Comparison of ENCODE assay signal across 24 cellular contexts in the genomic region with DNA sequence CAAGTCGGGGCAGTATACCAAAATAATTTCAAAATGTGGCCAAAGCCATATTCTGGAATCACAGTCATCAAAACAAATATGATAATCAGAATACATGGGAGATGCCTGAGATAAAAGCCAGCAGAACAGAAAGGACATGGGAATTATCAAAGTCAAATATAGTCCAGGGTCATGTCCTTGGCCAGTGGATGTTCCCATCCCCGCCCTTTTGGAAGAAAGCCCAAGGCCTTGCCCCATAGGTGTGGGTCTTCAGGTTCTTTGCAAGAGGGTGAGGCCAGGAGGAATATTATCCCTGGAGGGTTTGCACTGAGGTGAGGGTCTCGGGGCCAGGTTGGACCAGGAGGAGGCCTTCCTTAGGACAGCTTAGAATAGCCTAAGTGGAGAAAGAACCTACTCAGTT. TPM values are rescaled to one million over a fixed set of nuclear protein-coding genes. Genes with fewer than 3 reads are reported as not detected.
A peak's percentile ranks its signal among the peaks of the same experiment; 100 is the strongest.
DNase-seq lines count a peak whose midpoint lies in the region; ATAC-seq and TF ChIP-seq lines count a peak whose summit lies in the region.
"Had no signal": no experiment of that assay in that cellular context is flagged by ENCODE, and none has a peak within 500 bp of the region (broad histone marks: within the 10 kb centered on the region; RNA-seq: fewer than 3 reads in every experiment).

No MANE protein-coding gene starts in this region.

- DNase-seq in esophagus muscularis mucosa (ENCODE audit: extremely low spot score) (no peak), right cardiac atrium (no peak), upper lobe of right lung (no peak), AML-193 (lab: John Stamatoyannopoulos, UW) (no peak), mesothelial cell of epicardium (ENCODE audit: low spot score in 2 of 2, unreplicated experiment in 2 of 2) (no peak)
- DNase-seq in activated T-cell treated with anti-CD3 and anti-CD28 coated beads, Interleukin-2, amount 50 U/mL, for 72 hours: no peak
- DNase-seq: activated CD4-positive, alpha-beta T cell treated with anti-CD3 and anti-CD28 coated beads, Interleukin-2, amount 10 ng/mL, durations not matched to agents 7 days and 5 days; activated naive CD4-positive, alpha-beta T cell treated with Interleukin-2 at 50 U/mL for 16 hours; activated T-cell treated with anti-CD3 and anti-CD28 coated beads, Interleukin-2, amount 50 U/mL, for 48 hours; Caco-2; effector memory CD4-positive, alpha-beta T cell; GM23248; NCI-H526 treated with DMSO at 0.1 percent for 48 hours; SJCRH30; stimulated activated naive CD8-positive, alpha-beta T cell treated with anti-CD3 and anti-CD28 coated beads, Interleukin-15, Interleukin-2, amounts not matched to agents 100 U/mL and 50 U/mL, for 24 hours had no signal

- no peak for TF ChIP-seq EP300 in esophagus muscularis mucosa (IDR thresholded peaks at IDR 0.05)

- intact Hi-C loops in esophagus muscularis mucosa (cut with DNase I): loop anchor here (5.0 kb wide), 1 partner anchor 216 kb away; a partner anchor contains a TSS
- intact Hi-C loops in right cardiac atrium (cut with DNase I): loop anchor here in 2 of 4 donors (10.0 kb wide), 1 partner anchor 218 kb away; a partner anchor contains a TSS
- intact Hi-C loops in upper lobe of right lung (cut with DNase I): no loop called here

- TF ChIP-seq POLR2A in esophagus muscularis mucosa (IDR thresholded peaks at IDR 0.05; ENCODE audit: low read depth): no peak

- H3K27me3 ChIP-seq in esophagus muscularis mucosa (no peaks in the 10 kb centered on the region), right cardiac atrium (ENCODE audit: control insufficient read depth, insufficient read depth) (no peaks in the 10 kb centered on the region), rectal smooth muscle tissue (ENCODE audit: control insufficient read depth, insufficient read depth, low read length) (no peaks in the 10 kb centered on the region), upper lobe of right lung (no peaks in the 10 kb centered on the region)
- H3K27me3 ChIP-seq: adrenal gland, hepatocyte, SJCRH30, tibial nerve had no signal

- H3K36me3 Mint-ChIP-seq in activated T-cell treated with anti-CD3 and anti-CD28 coated beads, Interleukin-2, amount 50 U/mL, for 72 hours (ENCODE audit: insufficient read depth in 2 of 2): no peaks in the 10 kb centered on the region
- H3K36me3 Mint-ChIP-seq in mesothelial cell of epicardium: no peaks in the 10 kb centered on the region
- H3K36me3 Mint-ChIP-seq: natural killer cell treated with Interleukin-12 subunit alpha and Interleukin-12 subunit beta and Interleukin-15 and Interleukin-18, amount 100 ng/mL, for 72 hours; WTC11 had no signal

- no peaks in the 10 kb centered on the region for H3K4me1 Mint-ChIP-seq in activated T-cell treated with anti-CD3 and anti-CD28 coated beads, Interleukin-2, amount 50 U/mL, for 72 hours (ENCODE audit: low read depth)
- peaks cover 52% of the 10 kb centered on the region for H3K4me1 Mint-ChIP-seq in mesothelial cell of epicardium
- H3K4me1 Mint-ChIP-seq: activated CD4-positive, alpha-beta T cell treated with anti-CD3 and anti-CD28 coated beads, Interleukin-2, amount 10 ng/mL, durations not matched to agents 7 days and 5 days; IgD-negative memory B cell had no signal

- no peaks in the 10 kb centered on the region for H3K36me3 ChIP-seq in esophagus muscularis mucosa
- H3K36me3 ChIP-seq in rectal smooth muscle tissue (ENCODE audit: control insufficient read depth, insufficient read depth, low read length): no peaks in the 10 kb centered on the region
- no peaks in the 10 kb centered on the region for H3K36me3 ChIP-seq in upper lobe of right lung
- H3K36me3 ChIP-seq: adrenal gland, SJCRH30, tibial nerve had no signal

- H3K4me1 ChIP-seq in esophagus muscularis mucosa: peaks cover 52 to 85% (median 76%) of the 10 kb centered on the region in 4 donors
- H3K4me1 ChIP-seq in right cardiac atrium (ENCODE audit: control insufficient read depth, insufficient read depth, low read length): peaks cover 25% of the 10 kb centered on the region
- peaks cover 79% of the 10 kb centered on the region for H3K4me1 ChIP-seq in rectal smooth muscle tissue (ENCODE audit: control insufficient read depth, insufficient read depth, low read length)
- peaks cover 36% of the 10 kb centered on the region for H3K4me1 ChIP-seq in upper lobe of right lung
- H3K4me1 ChIP-seq: Caco-2 had no signal

- WGBS in esophagus muscularis mucosa: 88% methylated on average over 3 of the region's 3 CpGs
- WGBS in right cardiac atrium: 74% methylated on average over 3 of the region's 3 CpGs

- H3K9me3 Mint-ChIP-seq in activated T-cell treated with anti-CD3 and anti-CD28 coated beads, Interleukin-2, amount 50 U/mL, for 72 hours: no peaks in the 10 kb centered on the region
- H3K9me3 Mint-ChIP-seq in mesothelial cell of epicardium: no peaks in the 10 kb centered on the region
- H3K9me3 Mint-ChIP-seq: activated CD4-positive, alpha-beta T cell treated with anti-CD3 and anti-CD28 coated beads, Interleukin-2, amount 10 ng/mL, durations not matched to agents 7 days and 5 days; IgD-negative memory B cell; natural killer cell treated with Interleukin-12 subunit alpha and Interleukin-12 subunit beta and Interleukin-15 and Interleukin-18, amount 100 ng/mL, for 72 hours; WTC11 had no signal

- H3K4me3 ChIP-seq in esophagus muscularis mucosa (no peak overlapping the region), right cardiac atrium (ENCODE audit: low read length) (no peak overlapping the region), rectal smooth muscle tissue (ENCODE audit: low read length) (no peak overlapping the region), upper lobe of right lung (no peak overlapping the region)
- H3K4me3 ChIP-seq: adrenal gland, GM23248, hepatocyte, SJCRH30, tibial nerve had no signal

- H3K27ac Mint-ChIP-seq in activated T-cell treated with anti-CD3 and anti-CD28 coated beads, Interleukin-2, amount 50 U/mL, for 72 hours: no peak overlapping the region
- H3K27ac Mint-ChIP-seq in mesothelial cell of epicardium: no peak overlapping the region
- H3K27ac Mint-ChIP-seq: activated CD4-positive, alpha-beta T cell treated with anti-CD3 and anti-CD28 coated beads, Interleukin-2, amount 10 ng/mL, durations not matched to agents 7 days and 5 days; natural killer cell treated with Interleukin-12 subunit alpha and Interleukin-12 subunit beta and Interleukin-15 and Interleukin-18, amount 100 ng/mL, for 72 hours; WTC11 had no signal

- H3K9me3 ChIP-seq in esophagus muscularis mucosa (no peaks in the 10 kb centered on the region), right cardiac atrium (ENCODE audit: control insufficient read depth, low read length) (no peaks in the 10 kb centered on the region), upper lobe of right lung (no peaks in the 10 kb centered on the region)
- H3K9me3 ChIP-seq: adrenal gland, Caco-2, SJCRH30, tibial nerve had no signal

- peaks cover 22% of the 10 kb centered on the region for H3K27me3 Mint-ChIP-seq in activated T-cell treated with anti-CD3 and anti-CD28 coated beads, Interleukin-2, amount 50 U/mL, for 72 hours (ENCODE audit: low read depth)
- H3K27me3 Mint-ChIP-seq in mesothelial cell of epicardium (ENCODE audit: low read depth): no peaks in the 10 kb centered on the region
- H3K27me3 Mint-ChIP-seq: activated CD4-positive, alpha-beta T cell treated with anti-CD3 and anti-CD28 coated beads, Interleukin-2, amount 10 ng/mL, durations not matched to agents 7 days and 5 days had no signal

- no peak overlapping the region for H3K4me3 Mint-ChIP-seq in activated T-cell treated with anti-CD3 and anti-CD28 coated beads, Interleukin-2, amount 50 U/mL, for 72 hours
- no peak overlapping the region for H3K4me3 Mint-ChIP-seq in mesothelial cell of epicardium
- H3K4me3 Mint-ChIP-seq: activated CD4-positive, alpha-beta T cell treated with anti-CD3 and anti-CD28 coated beads, Interleukin-2, amount 10 ng/mL, durations not matched to agents 7 days and 5 days; IgD-negative memory B cell; natural killer cell treated with Interleukin-12 subunit alpha and Interleukin-12 subunit beta and Interleukin-15 and Interleukin-18, amount 100 ng/mL, for 72 hours; WTC11 had no signal

- TF ChIP-seq CTCF in esophagus muscularis mucosa (IDR thresholded peaks at IDR 0.05) (no peak), upper lobe of right lung (IDR thresholded peaks at IDR 0.05) (no peak), mesothelial cell of epicardium (IDR thresholded peaks at IDR 0.05; ENCODE audit: unreplicated experiment) (no peak)

- ATAC-seq in right cardiac atrium (no peak), upper lobe of right lung (no peak)
- no peak for ATAC-seq in activated T-cell treated with anti-CD3 and anti-CD28 coated beads, Interleukin-2, amount 50 U/mL, for 72 hours (replicated peaks in 1 of 2)
- ATAC-seq: natural killer cell treated with Interleukin-12 subunit alpha and Interleukin-12 subunit beta and Interleukin-15 and Interleukin-18, amount 100 ng/mL, for 72 hours; Panc1; stimulated activated naive CD8-positive, alpha-beta T cell treated with anti-CD3 and anti-CD28 coated beads, Interleukin-15, Interleukin-2, amounts not matched to agents 100 U/mL and 50 U/mL, for 24 hours; WTC11 had no signal

- no peak overlapping the region for H3K9ac ChIP-seq in rectal smooth muscle tissue (ENCODE audit: low read length)
- H3K9ac ChIP-seq: GM23248 had no signal

- H3K27ac ChIP-seq in esophagus muscularis mucosa (replicated peaks in 1 of 4): peak overlapping the region; percentile 42 to 77 (median 73)
- peak overlapping the region; percentile 88 for H3K27ac ChIP-seq in right cardiac atrium (ENCODE audit: low read length)
- H3K27ac ChIP-seq in rectal smooth muscle tissue (ENCODE audit: low read depth, low read length): peak overlapping the region; percentile 89
- peak overlapping the region; percentile 71 for H3K27ac ChIP-seq in upper lobe of right lung
- H3K27ac ChIP-seq: C4-2B, GM23248, hepatocyte, SJCRH30 had no signal

RNA-seq across cellular contexts. Expression of a gene that starts 53.6 kb away (rescaled TPM):
- total RNA-seq in esophagus muscularis mucosa: 1 to 10 TPM in 2 of 4 donors, under 1 TPM in 2; 0.83 to 2.8 (median 1.1) TPM
- total RNA-seq in right cardiac atrium: 1 to 10 TPM; 1.4 to 2.3 (median 1.7) TPM
- polyA plus RNA-seq in right cardiac atrium: 0.43 TPM
- 3.9 TPM for total RNA-seq in upper lobe of right lung
- 1 to 10 TPM in 1 of 2 donors, under 1 TPM in 1; 0.29 to 1.3 TPM for total RNA-seq in activated T-cell treated with anti-CD3 and anti-CD28 coated beads, Interleukin-2, amount 50 U/mL, for 72 hours
- 1.1 to 2.8 TPM (median 1.9 TPM) in 3 replicates for total RNA-seq in mesothelial cell of epicardium
- total RNA-seq: natural killer cell treated with Interleukin-12 subunit alpha and Interleukin-12 subunit beta and Interleukin-15 and Interleukin-18, amount 100 ng/mL, for 72 hours had no signal
